8 cellular contexts compared by ENCODE assay signal in genomic region chr11:125902927-125903752, GRCh38. TPM values are rescaled to one million over a fixed set of nuclear protein-coding genes. Genes with fewer than 3 reads are reported as not detected.
DNase-seq lines count a peak whose midpoint lies in the region; ATAC-seq and TF ChIP-seq lines count a peak whose summit lies in the region.

TSS of gene PUS3 (minus strand) at chr11:125903206. CDS start at chr11:125896284, 6,922 bp downstream.

- CTCF ChIA-PET in WTC11 (lab: Charles Lee), result interaction anchor here (0.6 to 2.4 kb wide), 13 partner anchors 11 to 810 kb away, joined by 3 to 24 read pairs (median 3); partner anchors contain the start of genes CHEK1 and HYLS1

- peak within 1 kb of the TSS; percentile 93 for H3K27ac Mint-ChIP-seq in WTC11
- H3K27ac Mint-ChIP-seq in immature natural killer cell, result peak within 1 kb of the TSS; percentile 84 to 92 (median 89)

- POLR2A ChIA-PET in WTC11 (lab: Charles Lee), result interaction anchor here (0.6 to 1.1 kb wide), 3 partner anchors 11 to 439 kb away, joined by 3 to 16 read pairs (median 6); partner anchors contain the start of gene HYLS1

- H3K4me3 ChIP-seq in cardiac fibroblast (replicated peaks in 1 of 2; ENCODE audit: low read depth in 2 of 2, low read length in 2 of 2), result peak within 1 kb of the TSS; percentile 58 to 81

- peaks cover 24% of the 10 kb centered on the region for H3K36me3 Mint-ChIP-seq in WTC11
- peaks cover 10 to 15% (median 12%) of the 10 kb centered on the region in 3 donors for H3K36me3 Mint-ChIP-seq in immature natural killer cell

- H3K9me3 Mint-ChIP-seq in WTC11 (no peaks in the 10 kb centered on the region), immature natural killer cell (peaks cover 0 to 2% (median 0%) of the 10 kb centered on the region in 6 donors)

- TF ChIP-seq CTCF in WTC11 (IDR thresholded peaks at IDR 0.05) (no peak), cardiac fibroblast (IDR thresholded peaks at IDR 0.05; ENCODE audit: low read depth, low read length) (no peak)

- DNase-seq in AG08395 (ENCODE audit: low spot score) (peak; percentile 96), NCI-H2227 treated with DMSO at 0.1 percent for 48 hours (lab: John Stamatoyannopoulos, UW) (peak; percentile 82), WTC11 (ENCODE audit: low spot score) (peak; percentile 87), cardiac fibroblast (ENCODE audit: low read depth in 2 of 2) (peak; percentile 86 to 87), immature natural killer cell (peak; percentile 80 to 82 (median 80)), smooth muscle cell of the brain vasculature (ENCODE audit: low read depth, low spot score) (peak; percentile 65)

- H3K4me3 Mint-ChIP-seq in WTC11 (peak within 1 kb of the TSS; percentile 96), immature natural killer cell (peak within 1 kb of the TSS; percentile 94 to 98 (median 96))

- peak; percentile 96 for ATAC-seq in GM18909 (IDR thresholded peaks at IDR 0.05; ENCODE audit: poor library complexity, unreplicated experiment)
- peak; percentile 96 for ATAC-seq in HG03159 (IDR thresholded peaks at IDR 0.05; ENCODE audit: unreplicated experiment)
- peak; percentile 87 for ATAC-seq in WTC11

- H3K27me3 Mint-ChIP-seq in WTC11 (ENCODE audit: low read depth) (peaks cover 29% of the 10 kb centered on the region), immature natural killer cell (ENCODE audit: low read depth in 3 of 3) (peaks cover 12 to 20% (median 16%) of the 10 kb centered on the region in 3 donors)

- peaks cover 10% of the 10 kb centered on the region for H3K4me1 Mint-ChIP-seq in WTC11
- H3K4me1 Mint-ChIP-seq in immature natural killer cell, result peaks cover 28 to 60% of the 10 kb centered on the region in 2 donors

TF ChIP-seq in WTC11, 78 proteins besides CTCF, POLR2A, EP300 and RAD21:
- TF ChIP-seq ZSCAN18 (CRISPR knock-in tag; IDR thresholded peaks at IDR 0.05) (no peak), RORB (CRISPR knock-in tag; IDR thresholded peaks at IDR 0.05) (no peak), USF1 (CRISPR knock-in tag; IDR thresholded peaks at IDR 0.05) (no peak), MAX (CRISPR knock-in tag; IDR thresholded peaks at IDR 0.05) (no peak), ZNF425 (CRISPR knock-in tag; conservative IDR thresholded peaks at IDR 0.05) (no peak), TP53 (CRISPR knock-in tag; IDR thresholded peaks at IDR 0.05) (no peak), IRF1 (CRISPR knock-in tag; IDR thresholded peaks at IDR 0.05) (no peak), ZNF121 (CRISPR knock-in tag; IDR thresholded peaks at IDR 0.05) (no peak), ZNF396 (CRISPR knock-in tag; IDR thresholded peaks at IDR 0.05; ENCODE audit: borderline replicate concordance) (no peak), NR3C1 (CRISPR knock-in tag; conservative IDR thresholded peaks at IDR 0.05; ENCODE audit: low read depth) (no peak), GABPB1 (CRISPR knock-in tag; IDR thresholded peaks at IDR 0.05) (0 out of 2 replicates have a peak, but pooled peaks have one; percentile 30), MYBL2 (CRISPR knock-in tag; IDR thresholded peaks at IDR 0.05) (no peak), CREM (CRISPR knock-in tag; IDR thresholded peaks at IDR 0.05) (peak; percentile 76; the same call in 1 of the 2 replicates)

RNA-seq across cellular contexts. Expression of gene PUS3, which starts in this region (rescaled TPM):
- 16.3 to 18.8 TPM (median 18.6 TPM) in 3 replicates for total RNA-seq in WTC11 (2021)
- polyA plus RNA-seq in immature natural killer cell, result 10 to 100 TPM in 2 of 3 donors, 1 to 10 TPM in 1; 5.5 to 17.3 (median 10.0) TPM

Comparison
In these comparisons a context has a peak if more than half of its experiments do, and no peak if none do; other contexts are left out.
1. Peak in every context shown above with its lines: DNase-seq, ATAC-seq and H3K4me3 ChIP-seq.